ENCODE assay signal across 26 cellular contexts in the genomic region with DNA sequence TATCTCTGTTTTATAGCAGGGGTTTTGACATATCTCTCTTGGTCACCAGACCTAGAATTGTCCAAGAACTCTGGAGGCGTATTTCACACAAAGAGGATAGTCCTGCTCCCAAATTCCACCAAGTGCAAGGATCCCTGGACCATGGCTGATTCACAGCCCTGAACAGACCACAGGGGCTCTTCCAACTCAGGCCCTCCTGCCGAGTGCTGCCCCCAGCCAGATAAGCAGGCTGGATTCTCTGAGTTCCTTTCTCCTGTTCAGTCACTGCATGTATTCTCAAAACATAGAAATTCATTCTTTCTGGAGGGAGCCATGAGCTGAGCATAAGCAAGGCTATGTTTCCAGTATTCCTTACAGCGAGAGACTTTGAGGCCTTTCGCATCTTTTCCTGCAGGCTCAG.
"Had no signal": no experiment of that assay in that cellular context is flagged by ENCODE, and none has a peak within 500 bp of the region (broad histone marks: within the 10 kb centered on the region; RNA-seq: fewer than 3 reads in every experiment).

No MANE protein-coding gene starts in this region.

- H3K27ac Mint-ChIP-seq: natural killer cell treated with Interleukin-12 subunit alpha and Interleukin-12 subunit beta and Interleukin-15 and Interleukin-18, amount 100 ng/mL, for 72 hours had no signal

- H3K4me2 ChIP-seq: hepatocyte, smooth muscle cell had no signal

- H2AFZ ChIP-seq: hepatocyte had no signal

- ATAC-seq: esophagus mucosa; gastrocnemius medialis; left lung; natural killer cell treated with Interleukin-12 subunit alpha and Interleukin-12 subunit beta and Interleukin-15 and Interleukin-18, amount 100 ng/mL, for 72 hours; sciatic nerve had no signal

- H3K4me3 ChIP-seq: dorsolateral prefrontal cortex, gastrocnemius medialis, hepatocyte, left lung, prostate gland, right atrium auricular region, smooth muscle cell, stomach, thyroid gland had no signal

- H3K27ac ChIP-seq: dorsolateral prefrontal cortex, epithelial cell of prostate, gastrocnemius medialis, hepatocyte, left lung, prostate gland, right atrium auricular region, stomach, thyroid gland had no signal

- H3K4me1 ChIP-seq: gastrocnemius medialis, left lung, prostate gland, right atrium auricular region, stomach, thyroid gland had no signal

- H3K79me2 ChIP-seq: hepatocyte had no signal

- H3K27me3 ChIP-seq: dorsolateral prefrontal cortex, gastrocnemius medialis, hepatocyte, left lung, right atrium auricular region, stomach, thyroid gland had no signal

- DNase-seq: cerebellar nuclear complex; dorsolateral prefrontal cortex; effector CD4-positive, alpha-beta T cell; foreskin fibroblast; gastrocnemius medialis; head of caudate nucleus; kidney; left lung; nucleus accumbens; stimulated activated CD4-positive, alpha-beta T cell treated with anti-CD3 and anti-CD28 coated beads, Interleukin-12 subunit alpha, Interleukin-12 subunit beta, amount 100 ng/mL, for 4 hours; stimulated activated CD4-positive, alpha-beta T cell treated with anti-CD3 and anti-CD28 coated beads, Interleukin-1b, Interleukin-23, amount 100 ng/mL, for 48 hours; stimulated activated CD4-positive, alpha-beta T cell treated with anti-CD3 and anti-CD28 coated beads, Interleukin-4, amount 100 ng/mL, for 1 hour; stimulated activated CD8-positive, alpha-beta memory T cell treated with anti-CD3 and anti-CD28 coated beads, Interleukin-4, amount 100 ng/mL, for 48 hours; stimulated activated naive CD4-positive, alpha-beta T cell treated with Interleukin-2 at 50 U/mL for 16 hours; stomach; thyroid gland; trophoblast cell had no signal

- H3K4me3 Mint-ChIP-seq: natural killer cell treated with Interleukin-12 subunit alpha and Interleukin-12 subunit beta and Interleukin-15 and Interleukin-18, amount 100 ng/mL, for 72 hours; neural crest cell had no signal

- H3K36me3 ChIP-seq: gastrocnemius medialis, left lung, prostate gland, right atrium auricular region, stomach, thyroid gland had no signal

- H3K9me3 Mint-ChIP-seq: natural killer cell treated with Interleukin-12 subunit alpha and Interleukin-12 subunit beta and Interleukin-15 and Interleukin-18, amount 100 ng/mL, for 72 hours had no signal

- H3K36me3 Mint-ChIP-seq: natural killer cell treated with Interleukin-12 subunit alpha and Interleukin-12 subunit beta and Interleukin-15 and Interleukin-18, amount 100 ng/mL, for 72 hours had no signal

- H3K27me3 Mint-ChIP-seq: natural killer cell treated with Interleukin-12 subunit alpha and Interleukin-12 subunit beta and Interleukin-15 and Interleukin-18, amount 100 ng/mL, for 72 hours had no signal
